In genomic region chr2:109516445-109517117, GRCh38 we compare ENCODE assay signal across 8 cellular contexts.
DNase-seq lines count a peak whose midpoint lies in the region; ATAC-seq, FAIRE-seq and TF ChIP-seq lines count a peak whose summit lies in the region.

No MANE protein-coding gene starts in this region.

- H3K36me3 ChIP-seq in BLaER1 = no peaks in the 10 kb centered on the region

- H3K9ac ChIP-seq in BLaER1 = no peak overlapping the region

- H3K27me3 ChIP-seq in BLaER1 = no peaks in the 10 kb centered on the region

- peak overlapping the region; percentile 22; the same call in 1 of the 2 replicates for H3K4me2 ChIP-seq in BLaER1

- DNase-seq in H54 (ENCODE audit: insufficient read length, low spot score) = peak; percentile 94
- peak; percentile 75 for DNase-seq in RPMI8226
- no peak for DNase-seq in fibroblast of the aortic adventitia (ENCODE audit: low read depth)
- peak; percentile 47 for DNase-seq in stimulated activated CD8-positive, alpha-beta memory T cell treated with anti-CD3 and anti-CD28 coated beads, Interleukin-4, amount 100 ng/mL, for 48 hours
- no peak for DNase-seq in NCI-H2171 (lab: John Stamatoyannopoulos, UW)

- ATAC-seq in GM18858 (IDR thresholded peaks at IDR 0.05; ENCODE audit: unreplicated experiment) (no peak), GM18868 (IDR thresholded peaks at IDR 0.05; ENCODE audit: unreplicated experiment) (no peak)

- TF ChIP-seq CTCF in fibroblast of the aortic adventitia (IDR thresholded peaks at IDR 0.05; ENCODE audit: insufficient read depth, low read length) = peak; percentile 49

- no peaks in the 10 kb centered on the region for H4K20me1 ChIP-seq in BLaER1

- H3K9me3 ChIP-seq in BLaER1 = no peaks in the 10 kb centered on the region

- no peak overlapping the region for H3K27ac ChIP-seq in BLaER1

- TF ChIP-seq POLR2A in H54 (IDR thresholded peaks at IDR 0.05; ENCODE audit: low read depth, low read length) = no peak

- H3K4me1 ChIP-seq in BLaER1 = peaks cover 85% of the 10 kb centered on the region

- no peak for FAIRE-seq in H54 (lab: Jason Lieb, UNC)

- no peak overlapping the region for H3K4me3 ChIP-seq in BLaER1
- no peak overlapping the region for H3K4me3 ChIP-seq in fibroblast of the aortic adventitia (ENCODE audit: low read depth, low read length)

Comparison
In these comparisons a context has a peak if more than half of its experiments do, and no peak if none do; other contexts are left out.
1. DNase-seq: peak in H54 (single experiment), RPMI8226 (single experiment) and stimulated activated CD8-positive, alpha-beta memory T cell treated with anti-CD3 and anti-CD28 coated beads, Interleukin-4, amount 100 ng/mL, for 48 hours (single experiment); none in fibroblast of the aortic adventitia (single experiment) and NCI-H2171 (single experiment).